ENCODE assay signal across 9 cellular contexts in the genomic region with DNA sequence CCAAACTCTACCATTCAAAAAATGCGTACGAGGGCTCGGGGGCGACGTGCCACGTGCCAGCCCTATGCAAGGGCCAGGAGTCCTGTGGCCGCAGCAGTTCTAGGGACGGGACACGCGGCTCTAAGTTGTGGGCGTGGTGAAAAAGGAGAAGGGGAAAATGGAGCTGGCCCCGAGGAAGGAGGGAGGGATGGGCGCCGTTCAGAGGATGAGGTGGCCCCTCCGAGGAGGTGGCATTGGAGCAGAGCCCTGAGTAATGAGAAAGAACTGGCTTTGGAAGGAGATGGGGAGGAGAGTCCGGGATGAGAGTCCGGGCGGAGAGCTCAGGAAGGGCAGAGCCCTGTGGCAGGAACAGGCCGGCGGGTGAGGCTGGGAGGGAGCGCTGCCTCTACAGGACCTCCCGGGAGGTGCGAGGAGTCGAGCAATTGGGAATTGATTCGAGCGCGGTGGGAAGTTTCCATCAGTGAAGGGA. TPM values are rescaled to one million over a fixed set of nuclear protein-coding genes. Genes with fewer than 3 reads are reported as not detected.
DNase-seq lines count a peak whose midpoint lies in the region; ATAC-seq, FAIRE-seq and TF ChIP-seq lines count a peak whose summit lies in the region.
"Had no signal": no experiment of that assay in that cellular context is flagged by ENCODE, and none has a peak within 500 bp of the region (broad histone marks: within the 10 kb centered on the region; RNA-seq: fewer than 3 reads in every experiment).

No MANE protein-coding gene starts in this region.

- peak overlapping the region; percentile 59 to 96 (median 80) for H3K27ac Mint-ChIP-seq in brain

- H3K27me3 Mint-ChIP-seq in brain, result peaks cover 6% of the 10 kb centered on the region

- TF ChIP-seq CTCF in A549 (IDR thresholded peaks at IDR 0.05), result no peak
- TF ChIP-seq CTCF in brain (conservative IDR thresholded peaks at IDR 0.05), result no peak
- TF ChIP-seq CTCF in lung (IDR thresholded peaks at IDR 0.05; ENCODE audit: control extremely low read depth, extremely low read depth), result no peak
- no peak for TF ChIP-seq CTCF in uterus (IDR thresholded peaks at IDR 0.05)
- TF ChIP-seq CTCF in GM13977 (IDR thresholded peaks at IDR 0.05; ENCODE audit: extremely low read depth, insufficient read depth, missing control alignments), result no peak

- peak overlapping the region; percentile 42 for H3K4me3 ChIP-seq in A549
- H3K4me3 ChIP-seq in HUES48 (ENCODE audit: low read depth, low read length), result peak overlapping the region; percentile 50
- H3K4me3 ChIP-seq in lung, result no peak overlapping the region
- peak overlapping the region; percentile 12 to 34 for H3K4me3 ChIP-seq in uterus
- H3K4me3 ChIP-seq: GM12878 had no signal

- H3K36me3 ChIP-seq in HUES48 (ENCODE audit: control insufficient read depth, insufficient read depth, low read length) (no peaks in the 10 kb centered on the region), lung (ENCODE audit: control insufficient read depth in 2 of 2, insufficient read depth in 2 of 2, low read length in 2 of 2) (no peaks in the 10 kb centered on the region), uterus (no peaks in the 10 kb centered on the region)

- H3K4me1 Mint-ChIP-seq in brain, result peaks cover 65% of the 10 kb centered on the region

- H3K4me1 ChIP-seq in A549 (peaks cover 46% of the 10 kb centered on the region), HUES48 (ENCODE audit: control insufficient read depth, insufficient read depth, low read length) (peaks cover 9% of the 10 kb centered on the region; the same call in 1 of the 2 replicates), lung (ENCODE audit: control insufficient read depth in 2 of 2, insufficient read depth in 2 of 2, low read length in 2 of 2) (peaks cover 0 to 9% of the 10 kb centered on the region in 2 donors), uterus (peaks cover 0 to 4% of the 10 kb centered on the region in 2 donors)

- TF ChIP-seq RAD21 in A549 (conservative IDR thresholded peaks at IDR 0.05 in 1 of 2, IDR thresholded peaks at IDR 0.05 in 1 of 2), result no peak

- in situ Hi-C loops in GM13977 (cut with MboI; ENCODE audit: low pct_unique_long_range_greater_than_20kb, low sequenced_read_pairs, unreplicated experiment), result no loop called here

- H3K36me3 Mint-ChIP-seq in brain, result no peaks in the 10 kb centered on the region

- TF ChIP-seq POLR2A in A549 (IDR thresholded peaks at IDR 0.05; ENCODE audit: low read length) (no peak), uterus (IDR thresholded peaks at IDR 0.05) (no peak)

- peak; percentile 57 to 69 for ATAC-seq in A549
- peak; percentile 20 for ATAC-seq in lung (ENCODE audit: insufficient read depth, low FRiP score)
- no peak for ATAC-seq in HG03442 (IDR thresholded peaks at IDR 0.05; ENCODE audit: unreplicated experiment)

- FAIRE-seq in A549 (lab: Jason Lieb, UNC), result no peak
- FAIRE-seq: GM12878 had no signal

- H3K27ac ChIP-seq in A549 (peak overlapping the region; percentile 74 to 83), HUES48 (ENCODE audit: low read depth, low read length) (no peak overlapping the region), lung (ENCODE audit: low read depth in 1 of 2, low read length in 1 of 2) (no peak overlapping the region), uterus (peak overlapping the region; percentile 12 to 61)

- peaks cover 78% of the 10 kb centered on the region for H3K27me3 ChIP-seq in HUES48 (ENCODE audit: control insufficient read depth, insufficient read depth, low read length)
- H3K27me3 ChIP-seq in lung (ENCODE audit: control insufficient read depth, insufficient read depth), result no peaks in the 10 kb centered on the region
- no peaks in the 10 kb centered on the region for H3K27me3 ChIP-seq in uterus

- H3K9me3 ChIP-seq in A549, result 0 out of 3 replicates have a peak, but pooled peaks cover 3% of the 10 kb centered on the region
- H3K9me3 ChIP-seq in HUES48 (ENCODE audit: control insufficient read depth, insufficient read depth, low read length), result no peaks in the 10 kb centered on the region
- no peaks in the 10 kb centered on the region for H3K9me3 ChIP-seq in lung (ENCODE audit: control insufficient read depth in 2 of 2, insufficient read depth in 1 of 2, low read length in 1 of 2)
- H3K9me3 ChIP-seq in uterus, result no peaks in the 10 kb centered on the region

- peak overlapping the region; percentile 54 to 78 (median 74) for H3K4me3 Mint-ChIP-seq in brain

- no peak overlapping the region for H3K9ac ChIP-seq in HUES48 (ENCODE audit: low read depth, low read length)

- peaks cover 0 to 5% (median 0%) of the 10 kb centered on the region in 5 experiments for H3K9me3 Mint-ChIP-seq in brain

- 1% methylated on average over 27 of the region's 27 CpGs for WGBS in A549 (ENCODE audit: missing lambda C conversion rate)
- WGBS in lung, 2 donors, result 2% methylated on average over 22 to 27 of the region's 27 CpGs

- TF ChIP-seq EP300 in A549 (IDR thresholded peaks at IDR 0.05), result no peak

- CTCF ChIA-PET in A549 (lab: Yijun Ruan, JAX), result interaction anchor here (0.6 to 6.2 kb wide), 15 partner anchors 9 to 239 kb away, joined by 3 to 41 read pairs (median 4); partner anchors contain the start of gene ZFTA

- intact Hi-C loops in uterus (cut with DNase I; ENCODE audit: low total_unique reads), result no loop called here

- DNase-seq in A549 (ENCODE audit: low read depth in 1 of 2, low spot score in 1 of 2) (peak; percentile 61 to 63), lung (ENCODE audit: low spot score) (no peak), uterus (peak; percentile 32 to 36), NCI-H146 (lab: John Stamatoyannopoulos, UW) (no peak), GM13977 (ENCODE audit: low spot score) (no peak)

- POLR2A ChIA-PET in A549 (lab: Yijun Ruan, JAX), result interaction anchor here (0.5 to 1.2 kb wide), 8 partner anchors 9 to 1881 kb away, joined by 3 to 6 read pairs (median 3); partner anchors contain the start of gene FIBP

- H3K4me2 ChIP-seq in A549, result peak overlapping the region; percentile 95

TF ChIP-seq in A549, 52 proteins besides CTCF, POLR2A, EP300 and RAD21 (continues in another document):
- TF ChIP-seq REST (IDR thresholded peaks at IDR 0.05), result no peak
- TF ChIP-seq ZFP36 (IDR thresholded peaks at IDR 0.05; ENCODE audit: borderline replicate concordance, partially characterized antibody), result peak; percentile 51
- TF ChIP-seq JUN (IDR thresholded peaks at IDR 0.05), result peak in 1 of 2 experiments; percentile 20; a peak in 1 of 5 replicates
- TF ChIP-seq EHF (CRISPR knock-in tag; IDR thresholded peaks at IDR 0.05), result no peak

RNA-seq across cellular contexts. Expression of gene OTUB1, which starts 21.0 kb away (rescaled TPM):
- 109 and 113 TPM in 2 replicates for polyA plus RNA-seq in A549 (2011; rRNA removed)
- polyA plus RNA-seq in A549 (2012; cell fraction: cytosol; rRNA removed), result 235 and 277 TPM in 2 replicates
- polyA plus RNA-seq in A549 (2012; cell fraction: nucleus; rRNA removed), result 475 and 538 TPM in 2 replicates
- polyA plus RNA-seq in A549 (2017; fragmentation: RNase III; extraction: RNeasy Plus Mini Kit Qiagen cat#74134 plus additional on column Dnase treatment), result 94.0 to 97.4 TPM (median 95.8 TPM) in 3 replicates
- 88.6 and 93.5 TPM in 2 replicates for polyA minus RNA-seq in A549 (2011; rRNA and poly(A)+ RNA removed)
- 215 TPM for polyA plus RNA-seq in brain (ENCODE audit: insufficient read depth, low read depth, low replicate concordance)
- 10 to 100 TPM; 40.8 to 72.2 TPM for total RNA-seq in lung
- polyA plus RNA-seq in lung, result 10 to 100 TPM; 72.5 to 95.2 TPM
- 10 to 100 TPM; 29.5 to 54.6 (median 45.8) TPM for total RNA-seq in uterus

RNA-seq across cellular contexts. Expression of gene FLRT1, which starts 28.5 kb away (rescaled TPM):
- polyA plus RNA-seq in A549 (2011; rRNA removed) (0.28 and 0.31 TPM in 2 replicates), A549 (2017; fragmentation: RNase III; extraction: RNeasy Plus Mini Kit Qiagen cat#74134 plus additional on column Dnase treatment) (0.07 to 0.13 TPM (median 0.10 TPM) in 3 replicates), brain (ENCODE audit: insufficient read depth, low read depth, low replicate concordance) (27.0 TPM), lung (under 1 TPM; 0.02 to 0.06 TPM)
- 0.08 and 0.10 TPM in 2 replicates for polyA plus RNA-seq in A549 (2012; cell fraction: cytosol; rRNA removed)
- 0.02 and 0.10 TPM in 2 replicates for polyA plus RNA-seq in A549 (2012; cell fraction: nucleus; rRNA removed)
- polyA minus RNA-seq in A549 (2011; rRNA and poly(A)+ RNA removed), result 0.58 and 0.73 TPM in 2 replicates
- total RNA-seq in lung (under 1 TPM; 0.18 to 0.34 TPM), uterus (1 to 10 TPM in 2 of 4 donors, under 1 TPM in 1, not detected in 1; 0.26 to 7.3 (median 1.9) TPM)
- total RNA-seq: GM12878 had no signal

RNA-seq across cellular contexts. Expression of gene COX8A, which starts 32.8 kb away (rescaled TPM):
- 312 and 358 TPM in 2 replicates for polyA plus RNA-seq in A549 (2011; rRNA removed)
- 1,415 and 1,671 TPM in 2 replicates for polyA plus RNA-seq in A549 (2012; cell fraction: cytosol; rRNA removed)
- 2,004 and 2,028 TPM in 2 replicates for polyA plus RNA-seq in A549 (2012; cell fraction: nucleus; rRNA removed)
- polyA plus RNA-seq in A549 (2017; fragmentation: RNase III; extraction: RNeasy Plus Mini Kit Qiagen cat#74134 plus additional on column Dnase treatment), result 750 to 794 TPM (median 759 TPM) in 3 replicates
- polyA minus RNA-seq in A549 (2011; rRNA and poly(A)+ RNA removed), result 299 and 328 TPM in 2 replicates
- 1,055 TPM for polyA plus RNA-seq in brain (ENCODE audit: insufficient read depth, low read depth, low replicate concordance)
- total RNA-seq in lung, result 100 to 1,000 TPM; 149 to 362 TPM
- polyA plus RNA-seq in lung, result 100 to 1,000 TPM; 666 to 779 TPM
- total RNA-seq in uterus, result 100 to 1,000 TPM in 3 of 4 donors, 10 to 100 TPM in 1; 41.0 to 359 (median 139) TPM

Comparison
In these comparisons a context has a peak if more than half of its experiments do, and no peak if none do; other contexts are left out.
1. DNase-seq: peak in A549 (2 of 2) and uterus (2 of 2); none in lung (single experiment), NCI-H146 (single experiment) and GM13977 (single experiment).
2. H3K27ac ChIP-seq: peak in A549 (2 of 2) and uterus (2 of 2); none in HUES48 (single experiment) and lung (0 of 2).
3. RNA of gene FLRT1, which starts 28.5 kb away (polyA plus RNA-seq): 27.0 TPM in brain (single experiment); 0.02 to 0.31 TPM in A549 and 0.02 to 0.06 TPM in lung; every median in the first group is over 10 times any median in the second.